Comparison of ENCODE assay signal across 20 cellular contexts in the genomic region with DNA sequence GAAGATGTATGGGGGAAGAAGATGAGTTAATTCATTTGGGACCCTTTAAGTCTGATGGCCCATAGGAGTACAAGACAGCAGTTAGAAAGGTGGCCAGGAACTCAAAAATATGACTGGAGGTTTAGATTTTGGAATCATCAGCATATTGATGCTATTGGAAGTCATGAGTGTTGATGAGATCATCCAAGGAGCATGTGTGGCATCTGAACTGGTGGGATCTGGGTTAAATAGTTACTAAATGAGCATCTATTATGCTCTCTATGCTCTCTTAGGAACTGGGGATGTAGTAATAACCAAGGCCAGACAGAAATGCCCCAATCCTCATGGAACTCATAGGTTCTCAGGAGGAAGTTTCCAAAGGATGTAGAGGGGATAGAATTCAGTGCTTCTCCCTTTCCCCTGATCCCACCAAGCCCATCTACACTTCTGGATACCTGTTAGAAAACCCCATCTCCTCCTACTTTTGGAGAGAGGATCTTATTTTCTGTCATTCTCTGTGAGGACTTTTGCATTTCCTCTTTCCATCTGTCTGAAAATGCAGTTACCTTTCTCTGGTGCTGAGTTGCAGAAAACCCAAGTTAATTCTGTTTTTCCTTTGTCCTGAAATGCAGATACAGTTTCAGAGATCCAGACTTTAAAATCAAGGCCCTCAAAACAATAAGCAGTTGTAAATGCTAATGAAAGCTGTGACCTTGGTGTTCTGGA.
DNase-seq lines count a peak whose midpoint lies in the region; ATAC-seq, FAIRE-seq and TF ChIP-seq lines count a peak whose summit lies in the region.
"Had no signal": no experiment of that assay in that cellular context is flagged by ENCODE, and none has a peak within 500 bp of the region (broad histone marks: within the 10 kb centered on the region; RNA-seq: fewer than 3 reads in every experiment).

No MANE protein-coding gene starts in this region.

- no peaks in the 10 kb centered on the region for H3K27me3 Mint-ChIP-seq in memory B cell
- H3K27me3 Mint-ChIP-seq: CD4-positive, CD25-positive, alpha-beta regulatory T cell had no signal

- H3K36me3 Mint-ChIP-seq in memory B cell = peaks cover 5% of the 10 kb centered on the region

- H3K27ac ChIP-seq in BLaER1 (peak overlapping the region; percentile 94), SU-DHL-6 (ENCODE audit: low read depth, low read length) (peak overlapping the region; percentile 90), Peyer's patch (peak overlapping the region in 1 of 4 donors; percentile 74)
- H3K27ac ChIP-seq: heart right ventricle, uterus had no signal

- no peaks in the 10 kb centered on the region for H3K9me3 ChIP-seq in BLaER1
- H3K9me3 ChIP-seq in SU-DHL-6 (ENCODE audit: insufficient read depth, low read length) = no peaks in the 10 kb centered on the region
- no peaks in the 10 kb centered on the region for H3K9me3 ChIP-seq in Peyer's patch
- H3K9me3 ChIP-seq: heart right ventricle, uterus had no signal

- H2AFZ ChIP-seq in SU-DHL-6 (ENCODE audit: low read depth, low read length, severe bottlenecking) = peak overlapping the region; percentile 61

- peaks cover 1% of the 10 kb centered on the region for H3K9me3 Mint-ChIP-seq in memory B cell
- H3K9me3 Mint-ChIP-seq: immature natural killer cell had no signal

- peak; percentile 68 for FAIRE-seq in GM18507 (lab: Jason Lieb, UNC)
- FAIRE-seq: endometrium had no signal

- H3K79me2 ChIP-seq in SU-DHL-6 (ENCODE audit: insufficient read depth, low read length) = no peaks in the 10 kb centered on the region

- H3K9ac ChIP-seq in BLaER1 = peak overlapping the region; percentile 79
- H3K9ac ChIP-seq in SU-DHL-6 (ENCODE audit: low read length) = peak overlapping the region; percentile 37

- TF ChIP-seq CTCF in SU-DHL-6 (IDR thresholded peaks at IDR 0.05; ENCODE audit: insufficient read depth, low read length, poor library complexity, severe bottlenecking) (no peak), Peyer's patch (IDR thresholded peaks at IDR 0.05) (no peak)

- H3K4me2 ChIP-seq in BLaER1 (peak overlapping the region; percentile 88), SU-DHL-6 (ENCODE audit: low read depth, low read length, poor library complexity, severe bottlenecking) (peak overlapping the region; percentile 62)

- peak overlapping the region; percentile 76 for H3K4me3 Mint-ChIP-seq in memory B cell
- H3K4me3 Mint-ChIP-seq: CD4-positive, CD25-positive, alpha-beta regulatory T cell; immature natural killer cell had no signal

- no peak overlapping the region for H3K27ac Mint-ChIP-seq in memory B cell

- H3K9me2 ChIP-seq in SU-DHL-6 (replicated peaks; ENCODE audit: insufficient read depth, low read length) = no peaks in the 10 kb centered on the region

- peaks cover 61% of the 10 kb centered on the region for H3K4me1 Mint-ChIP-seq in memory B cell
- H3K4me1 Mint-ChIP-seq: immature natural killer cell had no signal

- no peak for ATAC-seq in memory B cell (ENCODE audit: low read depth)

- H3K27me3 ChIP-seq in BLaER1 (no peaks in the 10 kb centered on the region), SU-DHL-6 (ENCODE audit: low read length) (no peaks in the 10 kb centered on the region), Peyer's patch (no peaks in the 10 kb centered on the region)
- H3K27me3 ChIP-seq: heart right ventricle, uterus had no signal

- no peak for TF ChIP-seq POLR2A in Peyer's patch (IDR thresholded peaks at IDR 0.05)

- DNase-seq in GM18507 (ENCODE audit: extremely low spot score, insufficient read length, low read depth) (no peak), memory B cell (ENCODE audit: low spot score in 2 of 2) (no peak), NCI-H187 treated with DMSO at 0.1 percent for 48 hours (lab: John Stamatoyannopoulos, UW) (no peak), putamen (ENCODE audit: low spot score) (no peak), Peyer's patch (no peak)
- DNase-seq in activated CD4-positive, alpha-beta T cell treated with anti-CD3 and anti-CD28 coated beads for 4 hours = no peak
- DNase-seq: activated gamma-delta T cell treated with Interleukin-2 at 50 U/mL for 16 hours; CD4-positive, CD25-positive, alpha-beta regulatory T cell; cortex of kidney; GOT3; heart right ventricle; immature natural killer cell; NCI-H1105 treated with DMSO at 0.1 percent for 48 hours; NCI-H2107; NCI-H510A; SHP77; uterus had no signal

- H3K4me3 ChIP-seq in BLaER1 (peak overlapping the region; percentile 55), SU-DHL-6 (ENCODE audit: insufficient read depth, low read length, poor library complexity, severe bottlenecking) (peak overlapping the region; percentile 11), Peyer's patch (no peak overlapping the region)
- H3K4me3 ChIP-seq: heart right ventricle, uterus had no signal

- H4K20me1 ChIP-seq in BLaER1 = no peaks in the 10 kb centered on the region
- H4K20me1 ChIP-seq in SU-DHL-6 (ENCODE audit: low read depth, low read length) = no peaks in the 10 kb centered on the region

- H3F3A ChIP-seq in SU-DHL-6 (ENCODE audit: insufficient read depth) = peaks cover 51% of the 10 kb centered on the region

- H3K36me3 ChIP-seq in BLaER1 = no peaks in the 10 kb centered on the region
- no peaks in the 10 kb centered on the region for H3K36me3 ChIP-seq in SU-DHL-6 (ENCODE audit: low read length)
- H3K36me3 ChIP-seq in Peyer's patch = no peaks in the 10 kb centered on the region
- H3K36me3 ChIP-seq: uterus had no signal

- H3K4me1 ChIP-seq in BLaER1 (peaks cover 82% of the 10 kb centered on the region), Peyer's patch (peaks cover 0 to 16% (median 0%) of the 10 kb centered on the region in 4 donors)
- H3K4me1 ChIP-seq: uterus had no signal

Comparison
In these comparisons a context has a peak if more than half of its experiments do, and no peak if none do; other contexts are left out.
1. H3K4me3 ChIP-seq: peak in BLaER1 (single experiment) and SU-DHL-6 (single experiment); none in Peyer's patch (0 of 4).